ENCODE assay signal across 15 cellular contexts in the genomic region with DNA sequence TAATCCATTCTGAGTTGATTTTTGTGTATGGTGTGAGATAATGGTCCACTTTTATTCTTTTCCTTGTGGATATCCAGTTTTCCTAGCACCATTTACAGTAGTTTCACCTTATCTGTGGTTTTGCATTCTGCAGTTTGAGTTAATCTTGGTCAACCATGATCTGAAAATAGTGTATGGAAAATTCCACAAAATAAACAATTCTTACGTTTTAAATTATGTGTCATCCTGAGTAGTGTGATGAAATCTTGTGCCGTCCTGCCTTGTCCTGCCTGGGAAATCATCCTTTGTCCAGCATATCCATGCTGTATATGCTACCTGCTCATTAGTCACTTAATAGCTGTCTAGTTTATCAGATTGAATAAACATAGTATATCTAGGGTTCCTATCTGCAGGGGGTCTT.
DNase-seq lines count a peak whose midpoint lies in the region; ATAC-seq lines count a peak whose summit lies in the region.
"Had no signal": no experiment of that assay in that cellular context is flagged by ENCODE, and none has a peak within 500 bp of the region (broad histone marks: within the 10 kb centered on the region; RNA-seq: fewer than 3 reads in every experiment).

No MANE protein-coding gene starts in this region.

- no peak for ATAC-seq in stimulated activated effector memory CD8-positive, alpha-beta T cell treated with anti-CD3 and anti-CD28 coated beads, Interleukin-12 subunit alpha, Interleukin-12 subunit beta, amount 100 ng/mL, for 72 hours
- no peak for ATAC-seq in HG03139 (IDR thresholded peaks at IDR 0.05; ENCODE audit: unreplicated experiment)
- ATAC-seq: gastroesophageal sphincter, lower lobe of right lung had no signal

- peaks cover 71% of the 10 kb centered on the region for H3K4me1 Mint-ChIP-seq in activated naive CD4-positive, alpha-beta T cell treated with anti-CD3 and anti-CD28 coated beads, Interleukin-2, amount 50 U/mL, for 24 hours
- peaks cover 61% of the 10 kb centered on the region for H3K4me1 Mint-ChIP-seq in activated naive CD8-positive, alpha-beta T cell (ENCODE audit: low read depth)
- H3K4me1 Mint-ChIP-seq in stimulated activated effector memory CD8-positive, alpha-beta T cell treated with anti-CD3 and anti-CD28 coated beads, Interleukin-12 subunit alpha, Interleukin-12 subunit beta, amount 100 ng/mL, for 72 hours, result peaks cover 54% of the 10 kb centered on the region

- peak overlapping the region; percentile 60 for H3K27ac Mint-ChIP-seq in activated naive CD4-positive, alpha-beta T cell treated with anti-CD3 and anti-CD28 coated beads, Interleukin-2, amount 50 U/mL, for 24 hours
- peak overlapping the region; percentile 75 for H3K27ac Mint-ChIP-seq in activated naive CD8-positive, alpha-beta T cell
- peak overlapping the region; percentile 80 for H3K27ac Mint-ChIP-seq in stimulated activated effector memory CD8-positive, alpha-beta T cell treated with anti-CD3 and anti-CD28 coated beads, Interleukin-12 subunit alpha, Interleukin-12 subunit beta, amount 100 ng/mL, for 72 hours

- peak overlapping the region; percentile 43 for H3K4me3 Mint-ChIP-seq in activated naive CD4-positive, alpha-beta T cell treated with anti-CD3 and anti-CD28 coated beads, Interleukin-2, amount 50 U/mL, for 24 hours
- peak overlapping the region; percentile 57 for H3K4me3 Mint-ChIP-seq in activated naive CD8-positive, alpha-beta T cell
- H3K4me3 Mint-ChIP-seq in stimulated activated effector memory CD8-positive, alpha-beta T cell treated with anti-CD3 and anti-CD28 coated beads, Interleukin-12 subunit alpha, Interleukin-12 subunit beta, amount 100 ng/mL, for 72 hours, result peak overlapping the region; percentile 24

- no peaks in the 10 kb centered on the region for H3K27me3 Mint-ChIP-seq in activated naive CD4-positive, alpha-beta T cell treated with anti-CD3 and anti-CD28 coated beads, Interleukin-2, amount 50 U/mL, for 24 hours
- no peaks in the 10 kb centered on the region for H3K27me3 Mint-ChIP-seq in activated naive CD8-positive, alpha-beta T cell

- no peaks in the 10 kb centered on the region for H3K9me3 Mint-ChIP-seq in activated naive CD4-positive, alpha-beta T cell treated with anti-CD3 and anti-CD28 coated beads, Interleukin-2, amount 50 U/mL, for 24 hours
- H3K9me3 Mint-ChIP-seq in activated naive CD8-positive, alpha-beta T cell (ENCODE audit: low read depth), result no peaks in the 10 kb centered on the region
- no peaks in the 10 kb centered on the region for H3K9me3 Mint-ChIP-seq in stimulated activated effector memory CD8-positive, alpha-beta T cell treated with anti-CD3 and anti-CD28 coated beads, Interleukin-12 subunit alpha, Interleukin-12 subunit beta, amount 100 ng/mL, for 72 hours

- no peak for DNase-seq in activated naive CD4-positive, alpha-beta T cell treated with anti-CD3 and anti-CD28 coated beads, Interleukin-2, amount 50 U/mL, for 16 hours
- DNase-seq in fibroblast of gingiva (ENCODE audit: low read depth), result peak; percentile 2
- DNase-seq in stimulated activated effector memory CD8-positive, alpha-beta T cell treated with anti-CD3 and anti-CD28 coated beads, Interleukin-12 subunit alpha, Interleukin-12 subunit beta, amount 100 ng/mL, for 72 hours (ENCODE audit: low spot score in 2 of 2), result no peak
- no peak for DNase-seq in D341Med (ENCODE audit: low spot score)
- no peak for DNase-seq in SHP77 treated with DMSO at 0.1 percent for 48 hours (lab: John Stamatoyannopoulos, UW)
- DNase-seq: effector CD4-positive, alpha-beta T cell; lower lobe of right lung; NCI-H1417; NK-92 treated with Interleukin-12 subunit alpha and Interleukin-12 subunit beta, amount 100 ng/mL, for 24 hours; Right ventricle myocardium superior; uterus had no signal

- H3K36me3 Mint-ChIP-seq in activated naive CD4-positive, alpha-beta T cell treated with anti-CD3 and anti-CD28 coated beads, Interleukin-2, amount 50 U/mL, for 24 hours, result peaks cover 9% of the 10 kb centered on the region
- peaks cover 5% of the 10 kb centered on the region for H3K36me3 Mint-ChIP-seq in activated naive CD8-positive, alpha-beta T cell
- peaks cover 15% of the 10 kb centered on the region for H3K36me3 Mint-ChIP-seq in stimulated activated effector memory CD8-positive, alpha-beta T cell treated with anti-CD3 and anti-CD28 coated beads, Interleukin-12 subunit alpha, Interleukin-12 subunit beta, amount 100 ng/mL, for 72 hours
